31 cellular contexts compared by ENCODE assay signal in the genomic region with DNA sequence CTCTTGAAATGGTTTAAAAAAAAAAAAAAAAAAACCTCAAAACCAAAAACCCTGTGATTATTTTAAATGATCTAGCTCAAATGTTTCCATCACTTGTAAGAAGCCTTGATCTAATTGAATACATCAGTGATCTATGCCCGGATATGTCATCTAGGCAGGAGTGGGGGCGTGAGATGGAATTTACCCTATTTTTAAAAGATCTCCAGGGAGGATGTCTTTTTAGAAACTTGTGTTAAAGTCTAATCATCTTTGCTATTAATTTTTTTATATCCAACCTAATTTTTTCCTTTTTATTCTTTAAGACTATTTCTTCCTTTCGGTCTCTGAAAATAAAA.
DNase-seq lines count a peak whose midpoint lies in the region; ATAC-seq, FAIRE-seq and TF ChIP-seq lines count a peak whose summit lies in the region.
"Had no signal": no experiment of that assay in that cellular context is flagged by ENCODE, and none has a peak within 500 bp of the region (broad histone marks: within the 10 kb centered on the region; RNA-seq: fewer than 3 reads in every experiment).

No MANE protein-coding gene starts in this region.

- no peaks in the 10 kb centered on the region for H3K79me2 ChIP-seq in K562 (ENCODE audit: control insufficient read depth, insufficient read depth, low read length)

- H3K27me3 ChIP-seq in heart left ventricle = no peaks in the 10 kb centered on the region
- H3K27me3 ChIP-seq in K562 (ENCODE audit: control insufficient read depth in 2 of 2, insufficient read depth in 2 of 2, low read length in 2 of 2) = no peaks in the 10 kb centered on the region
- no peaks in the 10 kb centered on the region for H3K27me3 ChIP-seq in transverse colon
- H3K27me3 ChIP-seq: brain microvascular endothelial cell, pancreas, upper lobe of right lung had no signal

- no peak overlapping the region for H3K9ac ChIP-seq in K562 (ENCODE audit: insufficient read depth in 1 of 2, low read depth in 2 of 2, low read length in 2 of 2)

- TF ChIP-seq CTCF in heart left ventricle (IDR thresholded peaks at IDR 0.05) (no peak), K562 (IDR thresholded peaks at IDR 0.05 in 2 of 3, conservative IDR thresholded peaks at IDR 0.05 in 1 of 3; ENCODE audit: insufficient read depth in 2 of 3, low read depth in 1 of 3, low read length in 3 of 3) (no peak), osteocyte (IDR thresholded peaks at IDR 0.05) (no peak), transverse colon (IDR thresholded peaks at IDR 0.05) (no peak), RWPE1 (conservative IDR thresholded peaks at IDR 0.05; ENCODE audit: low read depth) (no peak)

- no peaks in the 10 kb centered on the region for H3K9me3 ChIP-seq in heart left ventricle
- no peaks in the 10 kb centered on the region for H3K9me3 ChIP-seq in K562 (replicated peaks; ENCODE audit: control insufficient read depth, insufficient read depth, low read depth, low read length)
- no peaks in the 10 kb centered on the region for H3K9me3 ChIP-seq in transverse colon
- H3K9me3 ChIP-seq: MG63, pancreas, upper lobe of right lung had no signal

- TF ChIP-seq RAD21 in K562 (CRISPR knock-in tag; conservative IDR thresholded peaks at IDR 0.05 in 1 of 2, IDR thresholded peaks at IDR 0.05 in 1 of 2) = no peak

- H3K36me3 Mint-ChIP-seq in osteocyte (ENCODE audit: unreplicated experiment) = no peaks in the 10 kb centered on the region
- H3K36me3 Mint-ChIP-seq: activated CD4-positive, alpha-beta memory T cell treated with anti-CD3 and anti-CD28 coated beads for 36 hours; memory B cell had no signal

- BruUV-seq in K562 (replicated peaks; lab: Mats Ljungman, UMichigan) = no TSS peak

- H3K4me3 ChIP-seq in heart left ventricle = no peak overlapping the region
- H3K4me3 ChIP-seq in K562 = no peak overlapping the region
- H3K4me3 ChIP-seq in transverse colon = no peak overlapping the region
- H3K4me3 ChIP-seq: MG63, pancreas, PC-9, upper lobe of right lung had no signal

- peaks cover 32% of the 10 kb centered on the region for H3K4me1 Mint-ChIP-seq in osteocyte (ENCODE audit: unreplicated experiment)

- H3K36me3 ChIP-seq in heart left ventricle (peaks cover 3 to 97% (median 52%) of the 10 kb centered on the region in 9 donors), K562 (ENCODE audit: control insufficient read depth, insufficient read depth, low read length) (0 out of 3 replicates have a peak, but pooled peaks cover 5% of the 10 kb centered on the region), transverse colon (peaks cover 0 to 12% (median 0%) of the 10 kb centered on the region in 4 donors)
- H3K36me3 ChIP-seq: brain microvascular endothelial cell, MG63, upper lobe of right lung had no signal

- H3K9me1 ChIP-seq in K562 (ENCODE audit: control insufficient read depth, insufficient read depth, low read length) = no peaks in the 10 kb centered on the region

- H3K4me3 Mint-ChIP-seq in osteocyte (ENCODE audit: unreplicated experiment) = no peak overlapping the region
- H3K4me3 Mint-ChIP-seq: activated CD4-positive, alpha-beta memory T cell treated with anti-CD3 and anti-CD28 coated beads for 36 hours; memory B cell; neural crest cell; stimulated activated naive CD8-positive, alpha-beta T cell treated with anti-CD3 and anti-CD28 coated beads, Interleukin-15, amount 100 ng/mL, for 72 hours; T-helper 2 cell treated with Interferon-gamma antibody and Interleukin-4, amounts not matched to agents 5 μg/mL and 100 μg/mL, for 36 hours had no signal

- WGBS in heart left ventricle, 4 donors = 65 to 81% (median 68%) methylated on average over 3 of the region's 3 CpGs
- 91% methylated on average over 3 of the region's 3 CpGs for WGBS in K562 (ENCODE audit: insufficient coverage, low coverage, missing lambda C conversion rate)
- 85 to 88% methylated on average over 3 of the region's 3 CpGs for WGBS in transverse colon (ENCODE audit: low coverage in 1 of 2), 2 donors

- H3K4me1 ChIP-seq in heart left ventricle = peaks cover 4 to 99% (median 75%) of the 10 kb centered on the region in 12 donors
- H3K4me1 ChIP-seq in K562 (replicated peaks in 1 of 2; ENCODE audit: control insufficient read depth in 2 of 2, insufficient read depth in 2 of 2, low read length in 2 of 2) = peaks cover 12 to 17% of the 10 kb centered on the region in 2 experiments
- peaks cover 14 to 54% (median 20%) of the 10 kb centered on the region in 4 donors for H3K4me1 ChIP-seq in transverse colon

- H3K27me3 Mint-ChIP-seq in osteocyte (ENCODE audit: unreplicated experiment) = peaks cover 20% of the 10 kb centered on the region
- H3K27me3 Mint-ChIP-seq: activated CD4-positive, alpha-beta memory T cell treated with anti-CD3 and anti-CD28 coated beads for 36 hours had no signal

- no peak overlapping the region for H3K4me2 ChIP-seq in K562 (ENCODE audit: insufficient read depth, low read length)
- H3K4me2 ChIP-seq: PC-9 had no signal

- TF ChIP-seq EP300 in K562 (IDR thresholded peaks at IDR 0.05; ENCODE audit: low read length) (no peak), transverse colon (IDR thresholded peaks at IDR 0.05; ENCODE audit: low read depth) (no peak)

- TF ChIP-seq POLR2A in heart left ventricle (IDR thresholded peaks at IDR 0.05) (no peak), K562 (conservative IDR thresholded peaks at IDR 0.05) (no peak), transverse colon (IDR thresholded peaks at IDR 0.05) (no peak)

- in situ Hi-C loops in K562 (cut with MboI) (loop anchor here (25.0 kb wide), 1 partner anchor 445 kb away; no protein-coding TSS in a partner anchor), transverse colon (cut with MboI; ENCODE audit: low pct_ligation_motif_present in 1 of 4, low pct_unique_long_range_greater_than_20kb in 1 of 4, low sequenced_read_pairs in 3 of 4) (loop anchor here in 1 of 4 donors (25.0 kb wide), 1 partner anchor 445 kb away; no protein-coding TSS in a partner anchor)

- H3K27ac Mint-ChIP-seq in osteocyte (ENCODE audit: unreplicated experiment) = peak overlapping the region; percentile 65
- H3K27ac Mint-ChIP-seq: activated CD4-positive, alpha-beta memory T cell treated with anti-CD3 and anti-CD28 coated beads for 36 hours; memory B cell; T-helper 2 cell treated with Interferon-gamma antibody and Interleukin-4, amounts not matched to agents 5 μg/mL and 100 μg/mL, for 36 hours had no signal

- no peak for FAIRE-seq in K562 (lab: Jason Lieb, UNC)
- FAIRE-seq: islet of Langerhans, pancreas had no signal

- no peaks in the 10 kb centered on the region for H4K20me1 ChIP-seq in K562 (replicated peaks; ENCODE audit: control insufficient read depth, insufficient read depth, low read length)

- CTCF ChIA-PET in K562 (lab: Yijun Ruan, JAX; ENCODE audit: low intra/inter-chr PET ratio) (interaction anchor here (1.3 kb wide), 1 partner anchor 209 kb away, joined by 4 read pairs; no protein-coding TSS in a partner anchor), RWPE1 (lab: Yijun Ruan, JAX) (interaction anchor here (0.6 to 0.7 kb wide), 2 partner anchors 29 to 33 kb away, joined by 4 read pairs; no protein-coding TSS in a partner anchor)

- H3K9me3 Mint-ChIP-seq in osteocyte (ENCODE audit: unreplicated experiment) = no peaks in the 10 kb centered on the region
- H3K9me3 Mint-ChIP-seq: activated CD4-positive, alpha-beta memory T cell treated with anti-CD3 and anti-CD28 coated beads for 36 hours; memory B cell; neural crest cell; stimulated activated naive CD8-positive, alpha-beta T cell treated with anti-CD3 and anti-CD28 coated beads, Interleukin-15, amount 100 ng/mL, for 72 hours; T-helper 2 cell treated with Interferon-gamma antibody and Interleukin-4, amounts not matched to agents 5 μg/mL and 100 μg/mL, for 36 hours had no signal

- intact Hi-C loops in heart left ventricle (cut with DNase I) = no loop called here
- intact Hi-C loops in cardiac septum (cut with DNase I) = no loop called here
- intact Hi-C loops in K562 (cut with micrococcal nuclease) = loop anchor here (5.0 kb wide), 1 partner anchor 35 kb away; no protein-coding TSS in a partner anchor
- intact Hi-C loops in transverse colon (cut with DNase I; ENCODE audit: low total_unique reads) = no loop called here

- H3K27ac ChIP-seq in heart left ventricle = peak overlapping the region in 11 of 12 donors; percentile 24 to 98 (median 50)
- no peak overlapping the region for H3K27ac ChIP-seq in K562 (ENCODE audit: extremely low read depth, low read depth, low read length)
- peak overlapping the region; percentile 20 to 61 (median 30) for H3K27ac ChIP-seq in transverse colon
- H3K27ac ChIP-seq in RWPE1 = no peak overlapping the region
- H3K27ac ChIP-seq: 22Rv1, brain microvascular endothelial cell, pancreas, upper lobe of right lung had no signal

- no peak for DNase-seq in heart left ventricle
- no peak for DNase-seq in cardiac septum (ENCODE audit: low spot score)
- DNase-seq in K562 (ENCODE audit: extremely low read depth in 1 of 4, low spot score in 3 of 4) = no peak
- DNase-seq in osteocyte (ENCODE audit: extremely low spot score, unreplicated experiment) = no peak
- no peak for DNase-seq in transverse colon
- DNase-seq in RWPE1 (ENCODE audit: low spot score) = no peak
- DNase-seq in NCI-H128 (lab: John Stamatoyannopoulos, UW; ENCODE audit: unreplicated experiment) = no peak
- DNase-seq: activated CD4-positive, alpha-beta T cell treated with anti-CD3 and anti-CD28 coated beads for 1 hour; activated naive CD4-positive, alpha-beta T cell treated with Interleukin-2 at 50 U/mL for 16 hours; effector CD4-positive, alpha-beta T cell; NCI-H1436 treated with DMSO at 0.1 percent for 48 hours; NCI-H2081 treated with DMSO at 0.1 percent for 48 hours; NCI-H2227 treated with DMSO at 0.1 percent for 48 hours; NCI-H526 treated with DMSO at 0.1 percent for 48 hours; pancreas; PC-9; SIG-M5; stimulated activated CD4-positive, alpha-beta T cell treated with anti-CD3 and anti-CD28 coated beads, Interleukin-12 subunit alpha, Interleukin-12 subunit beta, amount 100 ng/mL, for 4 hours; stimulated activated CD4-positive, alpha-beta T cell treated with anti-CD3 and anti-CD28 coated beads, Interleukin-2, amount 100 ng/mL, for 48 hours; stimulated activated naive CD8-positive, alpha-beta T cell treated with anti-CD3 and anti-CD28 coated beads, Interleukin-15, amount 100 ng/mL, for 72 hours; upper lobe of right lung had no signal

- no peak overlapping the region for H2AFZ ChIP-seq in K562 (ENCODE audit: low read depth, low read length)
- H2AFZ ChIP-seq: PC-9 had no signal

- POLR2A ChIA-PET in K562 (lab: Yijun Ruan, JAX) (interaction anchor here (1.1 kb wide), 1 partner anchor 10 kb away, joined by 4 read pairs; no protein-coding TSS in a partner anchor), RWPE1 (lab: Yijun Ruan, JAX; ENCODE audit: low non-redundant PET) (no interaction called here)

- no peak for ATAC-seq in heart left ventricle
- ATAC-seq in K562 = no peak
- no peak for ATAC-seq in HG02870 (IDR thresholded peaks at IDR 0.05; ENCODE audit: unreplicated experiment)
- ATAC-seq: left lobe of liver; pancreas; stimulated activated naive CD8-positive, alpha-beta T cell treated with anti-CD3 and anti-CD28 coated beads, Interleukin-15, amount 100 ng/mL, for 72 hours; upper lobe of right lung had no signal

TF ChIP-seq in K562, 482 proteins besides CTCF, POLR2A, EP300 and RAD21:
- TF ChIP-seq MIER1 (IDR thresholded peaks at IDR 0.05; ENCODE audit: low read depth) = 0 out of 2 replicates have a peak, but pooled peaks have one; percentile 54
- no peak for TF ChIP-seq TAL1 (IDR thresholded peaks at IDR 0.05)

Comparison
In these comparisons a context has a peak if more than half of its experiments do, and no peak if none do; other contexts are left out.
1. H3K27ac ChIP-seq: peak in heart left ventricle (11 of 12) and transverse colon (4 of 4); none in K562 (single experiment) and RWPE1 (single experiment).